Comparison of ENCODE assay signal across 1 cellular context in the genomic region with DNA sequence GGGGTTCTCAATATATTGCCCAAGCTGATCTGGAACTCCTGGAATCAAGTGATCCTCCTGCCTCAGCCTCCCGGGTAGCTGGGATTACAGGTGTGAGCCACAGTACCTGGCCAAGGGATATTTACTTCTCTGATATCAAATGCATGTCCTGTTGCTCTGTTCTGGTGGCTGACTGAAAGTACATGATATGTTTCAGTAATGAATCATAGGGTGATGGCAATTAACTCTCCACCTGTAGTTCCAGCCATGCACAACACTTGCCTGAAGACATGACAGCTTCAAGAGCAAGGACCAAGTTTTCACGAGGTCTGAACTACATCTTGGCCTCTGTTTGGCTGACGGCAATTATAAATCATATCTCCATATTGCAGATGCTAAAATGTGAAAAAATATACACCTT.
TF ChIP-seq lines count a peak whose summit lies in the region.

No MANE protein-coding gene starts in this region.

TF ChIP-seq in GM12878, 131 proteins besides CTCF, POLR2A, EP300 and RAD21:
- TF ChIP-seq, protein P1, sequence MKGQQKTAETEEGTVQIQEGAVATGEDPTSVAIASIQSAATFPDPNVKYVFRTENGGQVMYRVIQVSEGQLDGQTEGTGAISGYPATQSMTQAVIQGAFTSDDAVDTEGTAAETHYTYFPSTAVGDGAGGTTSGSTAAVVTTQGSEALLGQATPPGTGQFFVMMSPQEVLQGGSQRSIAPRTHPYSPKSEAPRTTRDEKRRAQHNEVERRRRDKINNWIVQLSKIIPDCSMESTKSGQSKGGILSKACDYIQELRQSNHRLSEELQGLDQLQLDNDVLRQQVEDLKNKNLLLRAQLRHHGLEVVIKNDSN (IDR thresholded peaks at IDR 0.05; ENCODE audit: borderline replicate concordance, extremely low read length, insufficient read depth, low read depth, low read length): no peak
- TF ChIP-seq RFX5 (IDR thresholded peaks at IDR 0.05; ENCODE audit: low read depth, low read length): no peak
- TF ChIP-seq HDGF (IDR thresholded peaks at IDR 0.05): no peak
- no peak for TF ChIP-seq SUPT20H (IDR thresholded peaks at IDR 0.05; ENCODE audit: borderline replicate concordance, control insufficient read depth, low read depth, low read length)
- TF ChIP-seq, protein P2, sequence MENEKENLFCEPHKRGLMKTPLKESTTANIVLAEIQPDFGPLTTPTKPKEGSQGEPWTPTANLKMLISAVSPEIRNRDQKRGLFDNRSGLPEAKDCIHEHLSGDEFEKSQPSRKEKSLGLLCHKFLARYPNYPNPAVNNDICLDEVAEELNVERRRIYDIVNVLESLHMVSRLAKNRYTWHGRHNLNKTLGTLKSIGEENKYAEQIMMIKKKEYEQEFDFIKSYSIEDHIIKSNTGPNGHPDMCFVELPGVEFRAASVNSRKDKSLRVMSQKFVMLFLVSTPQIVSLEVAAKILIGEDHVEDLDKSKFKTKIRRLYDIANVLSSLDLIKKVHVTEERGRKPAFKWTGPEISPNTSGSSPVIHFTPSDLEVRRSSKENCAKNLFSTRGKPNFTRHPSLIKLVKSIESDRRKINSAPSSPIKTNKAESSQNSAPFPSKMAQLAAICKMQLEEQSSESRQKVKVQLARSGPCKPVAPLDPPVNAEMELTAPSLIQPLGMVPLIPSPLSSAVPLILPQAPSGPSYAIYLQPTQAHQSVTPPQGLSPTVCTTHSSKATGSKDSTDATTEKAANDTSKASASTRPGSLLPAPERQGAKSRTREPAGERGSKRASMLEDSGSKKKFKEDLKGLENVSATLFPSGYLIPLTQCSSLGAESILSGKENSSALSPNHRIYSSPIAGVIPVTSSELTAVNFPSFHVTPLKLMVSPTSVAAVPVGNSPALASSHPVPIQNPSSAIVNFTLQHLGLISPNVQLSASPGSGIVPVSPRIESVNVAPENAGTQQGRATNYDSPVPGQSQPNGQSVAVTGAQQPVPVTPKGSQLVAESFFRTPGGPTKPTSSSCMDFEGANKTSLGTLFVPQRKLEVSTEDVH (IDR thresholded peaks at IDR 0.05; ENCODE audit: low read depth, partially characterized antibody): no peak
